In the genomic region with DNA sequence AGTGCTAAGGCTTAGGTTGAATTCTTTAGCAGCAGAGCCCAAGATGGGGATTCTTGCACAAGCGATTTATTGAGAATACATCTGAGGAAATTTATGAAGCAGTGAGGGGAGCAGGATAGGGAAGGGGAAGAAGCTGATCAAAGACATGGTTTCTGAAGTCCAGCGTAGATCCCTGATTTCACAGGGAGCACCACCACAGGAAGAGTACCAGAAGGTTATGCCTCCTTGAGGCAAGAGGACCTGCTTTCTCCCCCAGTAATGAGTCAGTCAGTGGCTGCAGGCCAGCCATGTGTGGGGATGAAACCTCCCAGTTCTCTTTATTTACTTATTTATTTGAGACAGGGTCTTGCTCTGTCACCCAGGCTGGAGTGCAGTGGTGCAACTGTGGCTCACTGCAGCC, we compare ENCODE assay signal across 1 cellular context.
TF ChIP-seq lines count a peak whose summit lies in the region.

No MANE protein-coding gene starts in this region.

TF ChIP-seq in IMR-90, 13 proteins besides CTCF, POLR2A, EP300 and RAD21:
- TF ChIP-seq MXI1 (IDR thresholded peaks at IDR 0.05; ENCODE audit: borderline replicate concordance, low read depth, low read length) (no peak), CHD1 (IDR thresholded peaks at IDR 0.05; ENCODE audit: low read depth, low read length) (no peak)
